ENCODE assay signal across 19 cellular contexts in the genomic region with DNA sequence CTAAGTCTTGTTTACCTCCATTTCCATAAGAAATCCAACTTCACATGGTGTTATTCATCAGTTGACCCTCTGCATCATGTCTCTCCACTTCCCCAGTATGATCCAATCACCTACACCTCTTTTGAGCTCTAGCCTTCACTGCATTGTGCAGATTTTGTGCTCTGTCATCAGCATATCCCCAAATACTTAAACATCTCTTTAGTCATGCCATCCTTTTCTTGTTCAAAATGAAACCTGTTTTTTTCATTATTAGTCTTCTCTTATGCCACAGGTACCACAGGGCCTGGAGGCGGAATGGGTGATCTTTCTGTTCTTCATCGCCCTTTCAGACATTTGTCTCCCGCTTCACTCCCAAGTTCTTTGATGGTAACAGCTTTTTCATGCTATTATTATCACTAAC.
DNase-seq lines count a peak whose midpoint lies in the region; ATAC-seq and TF ChIP-seq lines count a peak whose summit lies in the region.
"Had no signal": no experiment of that assay in that cellular context is flagged by ENCODE, and none has a peak within 500 bp of the region (broad histone marks: within the 10 kb centered on the region; RNA-seq: fewer than 3 reads in every experiment).

No MANE protein-coding gene starts in this region.

- H3K9me3 Mint-ChIP-seq in type B pancreatic cell: no peaks in the 10 kb centered on the region
- H3K9me3 Mint-ChIP-seq in T-helper 2 cell treated with Interferon-gamma antibody and Interleukin-4, amounts not matched to agents 5 μg/mL and 100 μg/mL, for 36 hours: peaks cover 4% of the 10 kb centered on the region
- H3K9me3 Mint-ChIP-seq: nephron progenitor cell had no signal

- H3K4me3 Mint-ChIP-seq in type B pancreatic cell: no peak overlapping the region
- no peak overlapping the region for H3K4me3 Mint-ChIP-seq in T-helper 2 cell treated with Interferon-gamma antibody and Interleukin-4, amounts not matched to agents 5 μg/mL and 100 μg/mL, for 36 hours
- H3K4me3 Mint-ChIP-seq: CD4-positive, alpha-beta T cell; nephron progenitor cell had no signal

- no peak overlapping the region for H3K27ac Mint-ChIP-seq in type B pancreatic cell
- no peak overlapping the region for H3K27ac Mint-ChIP-seq in T-helper 2 cell treated with Interferon-gamma antibody and Interleukin-4, amounts not matched to agents 5 μg/mL and 100 μg/mL, for 36 hours
- H3K27ac Mint-ChIP-seq: CD4-positive, alpha-beta T cell; nephron progenitor cell had no signal

- no peak for TF ChIP-seq CTCF in type B pancreatic cell (conservative IDR thresholded peaks at IDR 0.05)

- peak; percentile 80 for ATAC-seq in GM18858 (IDR thresholded peaks at IDR 0.05; ENCODE audit: unreplicated experiment)
- ATAC-seq in GM21447 (IDR thresholded peaks at IDR 0.05; ENCODE audit: unreplicated experiment): peak; percentile 81
- ATAC-seq in HG02981 (IDR thresholded peaks at IDR 0.05; ENCODE audit: unreplicated experiment): peak; percentile 50
- peak; percentile 60 for ATAC-seq in HG03558 (IDR thresholded peaks at IDR 0.05; ENCODE audit: extremely low read depth, unreplicated experiment)
- ATAC-seq: gastrocnemius medialis, HepG2, left colon had no signal

- DNase-seq in type B pancreatic cell (ENCODE audit: extremely low spot score, unreplicated experiment) (no peak), NCI-H187 treated with DMSO at 0.1 percent for 48 hours (lab: John Stamatoyannopoulos, UW) (no peak), midbrain (lab: John Stamatoyannopoulos, UW) (no peak)
- no peak for DNase-seq in T-helper 2 cell treated with Interferon-gamma antibody and Interleukin-4, amounts not matched to agents 5 μg/mL and 100 μg/mL, for 36 hours (ENCODE audit: low spot score)
- DNase-seq: activated CD4-positive, alpha-beta T cell treated with anti-CD3 and anti-CD28 coated beads, Interleukin-2, amount 50 U/mL, for 1 hour; activated CD8-positive, alpha-beta memory T cell treated with anti-CD3 and anti-CD28 coated beads, Interleukin-2, amount 50 U/mL, for 48 hours; activated gamma-delta T cell treated with Interleukin-2 at 50 U/mL for 16 hours; amniotic stem cell; CD4-positive, alpha-beta T cell; gastrocnemius medialis; left colon; NCI-H1694; NCI-H345; nephron progenitor cell had no signal

- H3K27me3 Mint-ChIP-seq in type B pancreatic cell: no peaks in the 10 kb centered on the region
- no peaks in the 10 kb centered on the region for H3K27me3 Mint-ChIP-seq in T-helper 2 cell treated with Interferon-gamma antibody and Interleukin-4, amounts not matched to agents 5 μg/mL and 100 μg/mL, for 36 hours (ENCODE audit: low read depth)
- H3K27me3 Mint-ChIP-seq: CD4-positive, alpha-beta T cell had no signal

- H3K36me3 Mint-ChIP-seq in type B pancreatic cell: no peaks in the 10 kb centered on the region
- no peaks in the 10 kb centered on the region for H3K36me3 Mint-ChIP-seq in T-helper 2 cell treated with Interferon-gamma antibody and Interleukin-4, amounts not matched to agents 5 μg/mL and 100 μg/mL, for 36 hours (ENCODE audit: low read depth)

- no peaks in the 10 kb centered on the region for H3K4me1 Mint-ChIP-seq in type B pancreatic cell (ENCODE audit: unreplicated experiment)
- H3K4me1 Mint-ChIP-seq in T-helper 2 cell treated with Interferon-gamma antibody and Interleukin-4, amounts not matched to agents 5 μg/mL and 100 μg/mL, for 36 hours (ENCODE audit: low read depth): no peaks in the 10 kb centered on the region
- H3K4me1 Mint-ChIP-seq: nephron progenitor cell had no signal
